In the genomic region with DNA sequence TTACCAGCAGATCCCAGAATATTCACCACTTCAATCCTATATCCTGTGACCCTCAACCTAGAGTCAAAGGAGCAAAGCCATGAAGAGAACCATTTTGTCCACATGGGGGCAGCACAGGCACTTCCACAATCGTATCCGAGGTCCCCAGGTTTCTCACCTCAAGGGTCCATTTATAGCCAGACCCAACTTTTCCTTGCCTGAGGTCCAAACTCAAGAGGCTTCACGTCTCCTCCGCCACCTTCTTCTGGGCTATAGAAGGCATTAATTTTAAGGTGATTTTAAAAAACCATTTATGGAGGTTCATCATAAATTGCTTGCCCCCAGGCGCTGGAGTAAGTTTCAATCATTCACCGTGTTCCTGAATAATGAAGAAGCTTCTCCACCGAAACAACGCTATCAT, we compare ENCODE assay signal across 8 cellular contexts.
A peak's percentile ranks its signal among the peaks of the same experiment; 100 is the strongest.
DNase-seq lines count a peak whose midpoint lies in the region; ATAC-seq and TF ChIP-seq lines count a peak whose summit lies in the region.

No MANE protein-coding gene starts in this region.

- peak overlapping the region; percentile 77 for H3K4me2 ChIP-seq in OCI-LY3 (ENCODE audit: low read length)

- H3K4me1 ChIP-seq in OCI-LY3 (ENCODE audit: low read length) = peaks cover 49% of the 10 kb centered on the region
- H3K4me1 ChIP-seq in neutrophil (ENCODE audit: control insufficient read depth in 1 of 2, insufficient read depth in 1 of 2, low read depth in 1 of 2, low read length in 1 of 2) = peaks cover 21 to 30% of the 10 kb centered on the region in 2 experiments
- H3K4me1 ChIP-seq in tibial artery = no peaks in the 10 kb centered on the region

- H3K36me3 ChIP-seq in OCI-LY3 (replicated peaks; ENCODE audit: low read depth, low read length) = no peaks in the 10 kb centered on the region
- no peaks in the 10 kb centered on the region for H3K36me3 ChIP-seq in neutrophil
- no peaks in the 10 kb centered on the region for H3K36me3 ChIP-seq in tibial artery

- peak overlapping the region; percentile 53 for H3K9ac ChIP-seq in OCI-LY3 (ENCODE audit: low read length)

- DNase-seq in COR-L47 (lab: John Stamatoyannopoulos, UW) (peak; percentile 46), activated T-cell treated with anti-CD3 and anti-CD28 coated beads for 24 hours (ENCODE audit: low read depth) (peak; percentile 57), fibroblast of gingiva (ENCODE audit: low read depth) (peak; percentile 42), tibial artery (peak in 1 of 2 donors; percentile 60)

- H3K27ac ChIP-seq in OCI-LY3 (ENCODE audit: low read length) (peak overlapping the region; percentile 7; the same call in 1 of the 2 replicates), neutrophil (no peak overlapping the region), tibial artery (no peak overlapping the region)

- peaks cover 9% of the 10 kb centered on the region; the same call in 1 of the 2 replicates for H3K27me3 ChIP-seq in OCI-LY3 (ENCODE audit: low read depth, low read length)
- no peaks in the 10 kb centered on the region for H3K27me3 ChIP-seq in neutrophil
- H3K27me3 ChIP-seq in tibial artery = no peaks in the 10 kb centered on the region

- no peaks in the 10 kb centered on the region for H4K20me1 ChIP-seq in OCI-LY3 (ENCODE audit: insufficient read depth, low read length)

- intact Hi-C loops in tibial artery (cut with DNase I; ENCODE audit: low total_unique reads) = loop anchor here (5.0 to 10.0 kb wide), 2 partner anchors 126 to 228 kb away; no protein-coding TSS in a partner anchor

- ATAC-seq in GM19438 (IDR thresholded peaks at IDR 0.05; ENCODE audit: low read depth, unreplicated experiment) (peak; percentile 74), HG03571 (IDR thresholded peaks at IDR 0.05; ENCODE audit: unreplicated experiment) (peak; percentile 74)

- H3K79me2 ChIP-seq in OCI-LY3 (ENCODE audit: low read length) = no peaks in the 10 kb centered on the region

- TF ChIP-seq CTCF in OCI-LY3 (IDR thresholded peaks at IDR 0.05; ENCODE audit: low read depth, low read length) (peak; percentile 87), neutrophil (IDR thresholded peaks at IDR 0.05) (peak; percentile 76), tibial artery (IDR thresholded peaks at IDR 0.05) (peak; percentile 59 to 68)

- no peaks in the 10 kb centered on the region for H3K9me3 ChIP-seq in OCI-LY3 (ENCODE audit: insufficient read depth, low read length)
- H3K9me3 ChIP-seq in neutrophil = no peaks in the 10 kb centered on the region
- no peaks in the 10 kb centered on the region for H3K9me3 ChIP-seq in tibial artery

- peak overlapping the region; percentile 73 for H2AFZ ChIP-seq in OCI-LY3 (ENCODE audit: low read depth, low read length)

- H3K4me3 ChIP-seq in OCI-LY3 (ENCODE audit: low read length) = peak overlapping the region; percentile 63
- H3K4me3 ChIP-seq in neutrophil (ENCODE audit: low read depth in 1 of 2, low read length in 1 of 2) = no peak overlapping the region
- H3K4me3 ChIP-seq in tibial artery = no peak overlapping the region
